In the genomic region with DNA sequence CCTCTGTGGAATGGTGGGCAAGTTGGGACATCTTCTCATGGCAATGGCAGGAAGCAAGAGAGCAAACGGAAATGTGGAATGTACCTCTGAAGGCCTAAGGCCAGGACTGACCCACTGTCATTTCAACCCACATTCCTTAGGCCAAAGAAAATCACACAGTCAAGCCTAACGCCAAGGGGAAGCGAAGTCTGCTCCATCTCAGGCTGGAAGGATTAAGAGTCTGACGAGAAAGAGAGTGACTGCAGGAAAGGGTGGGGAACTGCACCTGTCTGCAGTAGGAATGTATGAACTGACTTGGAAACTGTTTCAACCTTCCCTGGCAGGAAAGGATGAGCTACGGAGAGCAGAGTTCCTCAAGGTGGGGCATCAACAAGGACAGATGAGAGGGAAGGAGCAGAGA, we compare ENCODE assay signal across 14 cellular contexts.
DNase-seq lines count a peak whose midpoint lies in the region; ATAC-seq and TF ChIP-seq lines count a peak whose summit lies in the region.
"Had no signal": no experiment of that assay in that cellular context is flagged by ENCODE, and none has a peak within 500 bp of the region (broad histone marks: within the 10 kb centered on the region; RNA-seq: fewer than 3 reads in every experiment).

No MANE protein-coding gene starts in this region.

- H3K27ac Mint-ChIP-seq in stimulated activated memory B cell treated with anti-CD40 and anti-IgM and Interleukin-4, amounts not matched to agents 10 μg/mL and 1 μg/mL and 100 μg/mL, for 72 hours = no peak overlapping the region
- no peak overlapping the region for H3K27ac Mint-ChIP-seq in progenitor cell of endocrine pancreas

- H3K27me3 ChIP-seq in H7 (ENCODE audit: control insufficient read depth, insufficient read depth, low read length) = no peaks in the 10 kb centered on the region
- H3K27me3 ChIP-seq in foreskin keratinocyte = no peaks in the 10 kb centered on the region
- H3K27me3 ChIP-seq: BE2C had no signal

- TF ChIP-seq CTCF in foreskin keratinocyte (conservative IDR thresholded peaks at IDR 0.05) (no peak), progenitor cell of endocrine pancreas (IDR thresholded peaks at IDR 0.05; ENCODE audit: unreplicated experiment) (no peak)

- peaks cover 9% of the 10 kb centered on the region for H3K9me3 Mint-ChIP-seq in stimulated activated memory B cell treated with anti-CD40 and anti-IgM and Interleukin-4, amounts not matched to agents 10 μg/mL and 1 μg/mL and 100 μg/mL, for 72 hours
- H3K9me3 Mint-ChIP-seq in progenitor cell of endocrine pancreas (ENCODE audit: low read depth) = peaks cover 7% of the 10 kb centered on the region

- H3K4me1 Mint-ChIP-seq in stimulated activated memory B cell treated with anti-CD40 and anti-IgM and Interleukin-4, amounts not matched to agents 10 μg/mL and 1 μg/mL and 100 μg/mL, for 72 hours = no peaks in the 10 kb centered on the region
- no peaks in the 10 kb centered on the region for H3K4me1 Mint-ChIP-seq in progenitor cell of endocrine pancreas (ENCODE audit: low read depth)
- H3K4me1 Mint-ChIP-seq: CD4-positive, alpha-beta memory T cell had no signal

- no peaks in the 10 kb centered on the region for H3K36me3 ChIP-seq in H7 (replicated peaks; ENCODE audit: control insufficient read depth, insufficient read depth, low read length)
- H3K36me3 ChIP-seq: BE2C had no signal

- H3K27ac ChIP-seq in foreskin keratinocyte = no peak overlapping the region
- H3K27ac ChIP-seq: A549, C4-2B had no signal

- no peaks in the 10 kb centered on the region for H3K27me3 Mint-ChIP-seq in stimulated activated memory B cell treated with anti-CD40 and anti-IgM and Interleukin-4, amounts not matched to agents 10 μg/mL and 1 μg/mL and 100 μg/mL, for 72 hours
- peaks cover 4% of the 10 kb centered on the region for H3K27me3 Mint-ChIP-seq in progenitor cell of endocrine pancreas
- H3K27me3 Mint-ChIP-seq: CD4-positive, alpha-beta memory T cell had no signal

- peaks cover 16% of the 10 kb centered on the region for H3K4me1 ChIP-seq in foreskin keratinocyte
- H3K4me1 ChIP-seq: A549 had no signal

- H3K36me3 Mint-ChIP-seq in stimulated activated memory B cell treated with anti-CD40 and anti-IgM and Interleukin-4, amounts not matched to agents 10 μg/mL and 1 μg/mL and 100 μg/mL, for 72 hours = no peaks in the 10 kb centered on the region
- H3K36me3 Mint-ChIP-seq in progenitor cell of endocrine pancreas (ENCODE audit: insufficient read depth) = no peaks in the 10 kb centered on the region
- H3K36me3 Mint-ChIP-seq: CD4-positive, alpha-beta memory T cell had no signal

- no peak overlapping the region for H3K4me3 Mint-ChIP-seq in stimulated activated memory B cell treated with anti-CD40 and anti-IgM and Interleukin-4, amounts not matched to agents 10 μg/mL and 1 μg/mL and 100 μg/mL, for 72 hours
- no peak overlapping the region for H3K4me3 Mint-ChIP-seq in progenitor cell of endocrine pancreas (ENCODE audit: low read depth)
- H3K4me3 Mint-ChIP-seq: CD4-positive, alpha-beta memory T cell had no signal

- DNase-seq in H7 = peak; percentile 48
- DNase-seq in RPMI7951 (ENCODE audit: low read depth) = peak; percentile 4
- DNase-seq in foreskin keratinocyte = peak; percentile 35 to 64
- no peak for DNase-seq in progenitor cell of endocrine pancreas (ENCODE audit: low spot score, unreplicated experiment)
- DNase-seq in DMS153 (lab: John Stamatoyannopoulos, UW) = no peak
- DNase-seq: BE2C; CD4-positive, alpha-beta memory T cell; DND-41; GF-D8 had no signal

- peak; percentile 4 for ATAC-seq in foreskin keratinocyte
- peak; percentile 22 for ATAC-seq in stimulated activated memory B cell treated with anti-CD40 and anti-IgM and Interleukin-4, amounts not matched to agents 10 μg/mL and 1 μg/mL and 100 μg/mL, for 72 hours
- no peak for ATAC-seq in HG02678 (IDR thresholded peaks at IDR 0.05; ENCODE audit: unreplicated experiment)
- ATAC-seq: A549, HCT116 had no signal

- no peak overlapping the region for H3K4me3 ChIP-seq in H7 (ENCODE audit: insufficient read depth, low read depth, low read length)
- H3K4me3 ChIP-seq: A549 had no signal

Comparison
In these comparisons a context has a peak if more than half of its experiments do, and no peak if none do; other contexts are left out.
1. DNase-seq: peak in H7 (single experiment), RPMI7951 (single experiment) and foreskin keratinocyte (2 of 2); none in progenitor cell of endocrine pancreas (single experiment) and DMS153 (single experiment).